7 cellular contexts compared by ENCODE assay signal in the genomic region with DNA sequence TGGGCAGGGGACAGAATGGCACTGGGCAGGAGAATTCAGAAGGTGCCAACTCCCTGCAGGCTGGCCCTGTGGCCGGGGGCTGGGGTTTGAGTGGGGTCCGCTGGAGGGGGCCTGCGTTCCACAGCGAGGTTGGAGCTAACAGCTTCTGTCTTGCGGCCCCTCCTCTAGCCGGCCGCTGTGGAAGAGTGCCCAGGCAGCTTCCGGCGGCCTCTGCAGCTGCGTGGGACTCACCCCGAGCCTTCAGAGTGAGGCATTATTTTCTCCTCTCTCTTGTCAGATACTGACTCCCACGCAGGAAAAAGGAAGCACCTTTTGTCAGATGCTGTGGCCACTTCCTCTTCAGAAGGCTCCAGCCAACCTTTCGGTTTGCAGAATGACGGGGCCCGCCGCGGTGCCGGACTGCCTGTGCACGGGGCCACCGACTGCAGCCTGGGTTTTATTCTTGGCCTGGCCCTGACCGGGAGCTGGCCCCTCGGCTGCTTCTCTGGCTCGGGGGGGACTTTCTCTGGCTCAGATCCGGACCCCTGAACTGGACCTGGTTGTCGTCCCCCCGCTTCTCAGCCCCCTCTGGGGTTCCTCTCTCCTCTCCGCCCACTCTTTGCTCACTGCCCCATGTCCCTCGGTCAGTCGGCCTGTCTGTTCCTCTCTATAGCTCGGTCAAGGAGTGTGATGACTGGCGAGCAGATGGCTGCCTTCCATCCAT. TPM values are rescaled to one million over a fixed set of nuclear protein-coding genes. Genes with fewer than 3 reads are reported as not detected.
DNase-seq lines count a peak whose midpoint lies in the region; ATAC-seq and TF ChIP-seq lines count a peak whose summit lies in the region.

No MANE protein-coding gene starts in this region.

- no peaks in the 10 kb centered on the region for H3K27me3 ChIP-seq in psoas muscle (ENCODE audit: insufficient read depth in 3 of 3, low read length in 2 of 3)

- peak; percentile 36 for DNase-seq in activated CD4-positive, alpha-beta T cell treated with anti-CD3 and anti-CD28 coated beads, Interleukin-2, amount 50 U/mL, for 1 hour
- DNase-seq in psoas muscle (peak; percentile 61 to 75), NCI-H1436 treated with DMSO at 0.1 percent for 48 hours (lab: John Stamatoyannopoulos, UW) (no peak), NCI-H510A treated with DMSO at 0.1 percent for 48 hours (lab: John Stamatoyannopoulos, UW) (no peak)

- H3K4me1 ChIP-seq in psoas muscle: peaks cover 7% of the 10 kb centered on the region

- no peaks in the 10 kb centered on the region for H3K9me3 ChIP-seq in psoas muscle

- WGBS in psoas muscle, 3 donors: 52 to 64% (median 64%) methylated on average over 29 to 31 of the region's 31 CpGs

- no peaks in the 10 kb centered on the region for H3K36me3 ChIP-seq in psoas muscle (ENCODE audit: insufficient read depth in 1 of 2, low read depth in 1 of 2)

- peak overlapping the region; percentile 69 for H3K27ac ChIP-seq in psoas muscle

- ATAC-seq in GM19455 (IDR thresholded peaks at IDR 0.05; ENCODE audit: unreplicated experiment) (peak; percentile 91), HG03469 (IDR thresholded peaks at IDR 0.05; ENCODE audit: unreplicated experiment) (peak; percentile 90), esophagus mucosa (peak; percentile 69), psoas muscle (peak; percentile 37 to 73 (median 53))

- no peak for TF ChIP-seq CTCF in psoas muscle (IDR thresholded peaks at IDR 0.05)

- H3K4me3 ChIP-seq in psoas muscle: peak overlapping the region; percentile 57

- intact Hi-C loops in psoas muscle (cut with DNase I): loop anchor here in 1 of 2 donors (5.0 kb wide), 1 partner anchor 58 kb away; no protein-coding TSS in a partner anchor

RNA-seq across cellular contexts. Expression of a gene that starts 40.1 kb away (rescaled TPM):
- total RNA-seq in esophagus mucosa: 3.1 TPM
- 1 to 10 TPM; 1.8 to 4.8 (median 2.2) TPM for total RNA-seq in psoas muscle
- polyA plus RNA-seq in psoas muscle: 1 to 10 TPM; 1.1 to 1.9 (median 1.6) TPM

Comparison
In these comparisons a context has a peak if more than half of its experiments do, and no peak if none do; other contexts are left out.
1. DNase-seq: peak in activated CD4-positive, alpha-beta T cell treated with anti-CD3 and anti-CD28 coated beads, Interleukin-2, amount 50 U/mL, for 1 hour (single experiment) and psoas muscle (2 of 2); none in NCI-H1436 treated with DMSO at 0.1 percent for 48 hours (single experiment) and NCI-H510A treated with DMSO at 0.1 percent for 48 hours (single experiment).
2. Peak in every context shown above with its lines, with median percentiles within 50 percentile points of each other: ATAC-seq.